Comparison of ENCODE assay signal across 8 cellular contexts in genomic region chr11:65095427-65095826, GRCh38.
DNase-seq lines count a peak whose midpoint lies in the region; ATAC-seq and TF ChIP-seq lines count a peak whose summit lies in the region.

No MANE protein-coding gene starts in this region.

- DNase-seq in GM12865 (ENCODE audit: low read depth) (no peak), fibroblast of mammary gland (ENCODE audit: low read depth) (no peak), retinal pigment epithelial cell (ENCODE audit: low read depth) (no peak), KG1 (lab: John Stamatoyannopoulos, UW) (no peak), NCI-H1930 (lab: John Stamatoyannopoulos, UW) (no peak)

- H3K4me3 ChIP-seq in GM12865 (ENCODE audit: low read depth, low read length) (peak overlapping the region; percentile 76), fibroblast of mammary gland (ENCODE audit: control insufficient read depth, low read depth, low read length) (peak overlapping the region; percentile 71), retinal pigment epithelial cell (ENCODE audit: low read length) (peak overlapping the region; percentile 78)

- TF ChIP-seq CTCF in GM12865 (IDR thresholded peaks at IDR 0.05; ENCODE audit: insufficient read depth, low read depth, low read length, missing control alignments) (no peak), VCaP (conservative IDR thresholded peaks at IDR 0.05) (no peak), fibroblast of mammary gland (conservative IDR thresholded peaks at IDR 0.05; ENCODE audit: control insufficient read depth, insufficient read depth, low read depth, low read length) (no peak), retinal pigment epithelial cell (conservative IDR thresholded peaks at IDR 0.05; ENCODE audit: low read depth, low read length) (no peak)

- no peak for ATAC-seq in HG02852 (IDR thresholded peaks at IDR 0.05; ENCODE audit: unreplicated experiment)
- no peak for ATAC-seq in HG03196 (IDR thresholded peaks at IDR 0.05; ENCODE audit: unreplicated experiment)

- H3K27ac ChIP-seq in VCaP, result peak overlapping the region; percentile 100
